In genomic region chr19:12365372-12366162, GRCh38 we compare ENCODE assay signal across 8 cellular contexts. TPM values are rescaled to one million over a fixed set of nuclear protein-coding genes. Genes with fewer than 3 reads are reported as not detected.
DNase-seq lines count a peak whose midpoint lies in the region; ATAC-seq lines count a peak whose summit lies in the region.

Gene ZNF442 (minus strand): TSS chr19:12365683. CDS start chr19:12363631, 2,052 bp downstream.

- POLR2A ChIA-PET in naive thymus-derived CD8-positive, alpha-beta T cell (lab: Charles Lee): interaction anchor here (0.5 to 3.5 kb wide), 14 partner anchors 11 to 599 kb away, joined by 3 to 50 read pairs (median 4); partner anchors contain the start of genes ZNF44, ZNF441, ZNF443 and ZNF563

- H3K9me3 Mint-ChIP-seq in naive thymus-derived CD8-positive, alpha-beta T cell: peaks cover 0 to 7% (median 0%) of the 10 kb centered on the region in 9 donors
- H3K9me3 Mint-ChIP-seq in stimulated activated naive B cell treated with anti-CD40 and anti-IgM and Interleukin-4, amounts not matched to agents 10 μg/mL and 1 μg/mL and 100 μg/mL, for 72 hours: peaks cover 0 to 2% of the 10 kb centered on the region in 2 donors

- peak; percentile 95 for DNase-seq in CMK (ENCODE audit: low read depth)
- peak; percentile 92 for DNase-seq in HS-27A (ENCODE audit: low read depth)
- peak; percentile 97 for DNase-seq in RPMI7951 (ENCODE audit: low read depth)
- peak; percentile 67 for DNase-seq in activated T-helper 9 cell treated with anti-CD3 and anti-CD28 coated beads, Interleukin-2, amount 50 U/mL, for 16 hours (ENCODE audit: low read depth)
- peak; percentile 95 for DNase-seq in fibroblast of peridontal ligament (ENCODE audit: extremely low read depth)
- peak; percentile 70 to 95 (median 84) for DNase-seq in naive thymus-derived CD8-positive, alpha-beta T cell
- peak; percentile 91 for DNase-seq in stimulated activated naive B cell treated with anti-CD40 and anti-IgM and Interleukin-4, amounts not matched to agents 10 μg/mL and 1 μg/mL and 100 μg/mL, for 72 hours

- peak; percentile 93 for ATAC-seq in GM19452 (IDR thresholded peaks at IDR 0.05; ENCODE audit: unreplicated experiment)
- peak; percentile 97 to 99 for ATAC-seq in naive thymus-derived CD8-positive, alpha-beta T cell
- ATAC-seq in stimulated activated naive B cell treated with anti-CD40 and anti-IgM and Interleukin-4, amounts not matched to agents 10 μg/mL and 1 μg/mL and 100 μg/mL, for 72 hours (replicated peaks): peak; percentile 97 to 98

- peak within 1 kb of the TSS; percentile 93 to 99 (median 97) for H3K4me3 Mint-ChIP-seq in naive thymus-derived CD8-positive, alpha-beta T cell
- H3K4me3 Mint-ChIP-seq in stimulated activated naive B cell treated with anti-CD40 and anti-IgM and Interleukin-4, amounts not matched to agents 10 μg/mL and 1 μg/mL and 100 μg/mL, for 72 hours: peak within 1 kb of the TSS; percentile 98 to 100

- H3K27ac Mint-ChIP-seq in naive thymus-derived CD8-positive, alpha-beta T cell: peak within 1 kb of the TSS; percentile 77 to 97 (median 94)
- peak within 1 kb of the TSS; percentile 95 for H3K27ac Mint-ChIP-seq in stimulated activated naive B cell treated with anti-CD40 and anti-IgM and Interleukin-4, amounts not matched to agents 10 μg/mL and 1 μg/mL and 100 μg/mL, for 72 hours

- no peaks in the 10 kb centered on the region for H3K27me3 Mint-ChIP-seq in naive thymus-derived CD8-positive, alpha-beta T cell
- no peaks in the 10 kb centered on the region for H3K27me3 Mint-ChIP-seq in stimulated activated naive B cell treated with anti-CD40 and anti-IgM and Interleukin-4, amounts not matched to agents 10 μg/mL and 1 μg/mL and 100 μg/mL, for 72 hours

- peaks cover 0 to 5% (median 0%) of the 10 kb centered on the region in 3 donors for H3K36me3 Mint-ChIP-seq in naive thymus-derived CD8-positive, alpha-beta T cell
- peaks cover 4 to 7% of the 10 kb centered on the region in 2 donors for H3K36me3 Mint-ChIP-seq in stimulated activated naive B cell treated with anti-CD40 and anti-IgM and Interleukin-4, amounts not matched to agents 10 μg/mL and 1 μg/mL and 100 μg/mL, for 72 hours

- H3K4me1 Mint-ChIP-seq in naive thymus-derived CD8-positive, alpha-beta T cell: peaks cover 5 to 37% (median 23%) of the 10 kb centered on the region in 4 donors
- peaks cover 25 to 43% of the 10 kb centered on the region in 2 donors for H3K4me1 Mint-ChIP-seq in stimulated activated naive B cell treated with anti-CD40 and anti-IgM and Interleukin-4, amounts not matched to agents 10 μg/mL and 1 μg/mL and 100 μg/mL, for 72 hours

RNA-seq across cellular contexts. Expression of gene ZNF442, which starts in this region (rescaled TPM):
- 1.6 and 2.1 TPM in 2 replicates for total RNA-seq in RPMI7951 (2014; rRNA removed; shearing (Covaris generic))
- total RNA-seq in naive thymus-derived CD8-positive, alpha-beta T cell: 1 to 10 TPM; 7.4 to 7.6 TPM
- polyA plus RNA-seq in naive thymus-derived CD8-positive, alpha-beta T cell: 1 to 10 TPM in 2 of 3 donors, under 1 TPM in 1; 0.88 to 2.6 (median 1.7) TPM

Comparison
In these comparisons a context has a peak if more than half of its experiments do, and no peak if none do; other contexts are left out.
1. Peak in every context shown above with its lines: DNase-seq and ATAC-seq.